ENCODE assay signal across 8 cellular contexts in genomic region chr9:124660341-124660801, GRCh38.
DNase-seq lines count a peak whose midpoint lies in the region; ATAC-seq, FAIRE-seq and TF ChIP-seq lines count a peak whose summit lies in the region.

No MANE protein-coding gene starts in this region.

- H3K27me3 ChIP-seq in small intestine (ENCODE audit: control insufficient read depth in 2 of 2, insufficient read depth in 2 of 2, low read length in 2 of 2), result no peaks in the 10 kb centered on the region

- FAIRE-seq in small intestine (lab: Jason Lieb, UNC), result no peak

- H3K4me1 ChIP-seq in small intestine (ENCODE audit: control insufficient read depth in 2 of 2, insufficient read depth in 1 of 2, low read depth in 1 of 2, low read length in 1 of 2), result peaks cover 0 to 2% of the 10 kb centered on the region in 2 donors

- TF ChIP-seq CTCF in GM13977 (IDR thresholded peaks at IDR 0.05; ENCODE audit: extremely low read depth, insufficient read depth, missing control alignments), result no peak
- TF ChIP-seq CTCF in astrocyte of the cerebellum (IDR thresholded peaks at IDR 0.05; ENCODE audit: low read depth, low read length, missing control alignments), result no peak

- H3K9me3 ChIP-seq in small intestine (ENCODE audit: control insufficient read depth, low read depth), result no peaks in the 10 kb centered on the region

- ATAC-seq in HG03196 (IDR thresholded peaks at IDR 0.05; ENCODE audit: unreplicated experiment) (no peak), HG02852 (IDR thresholded peaks at IDR 0.05; ENCODE audit: unreplicated experiment) (no peak)

- H3K4me3 ChIP-seq in astrocyte of the cerebellum (ENCODE audit: low read depth, low read length), result peak overlapping the region; percentile 63
- H3K4me3 ChIP-seq in small intestine (ENCODE audit: low read depth in 1 of 2, low read length in 2 of 2), result no peak overlapping the region

- 6 to 14% (median 6%) methylated on average over 11 of the region's 11 CpGs for WGBS in small intestine, 3 donors

- H3K27ac ChIP-seq in small intestine (ENCODE audit: low read depth in 1 of 2, low read length in 1 of 2), result peak overlapping the region; percentile 41 to 72

- in situ Hi-C loops in GM13977 (cut with MboI; ENCODE audit: low pct_unique_long_range_greater_than_20kb, low sequenced_read_pairs, unreplicated experiment) (no loop called here), astrocyte of the cerebellum (cut with HindIII; ENCODE audit: low sequenced_read_pairs) (no loop called here)

- H3K36me3 ChIP-seq in small intestine (ENCODE audit: control insufficient read depth in 2 of 2, insufficient read depth in 2 of 2, low read length in 2 of 2), result no peaks in the 10 kb centered on the region

- DNase-seq in AG20443 (ENCODE audit: low spot score), result peak; percentile 37
- peak; percentile 16 for DNase-seq in GM13977 (ENCODE audit: low spot score)
- peak; percentile 90 for DNase-seq in NCI-H69 (lab: John Stamatoyannopoulos, UW)
- DNase-seq in astrocyte of the cerebellum (ENCODE audit: low read depth), result peak; percentile 55
- peak; percentile 32 for DNase-seq in iPS-NIHi11 (ENCODE audit: low spot score)
- peak; percentile 33 for DNase-seq in small intestine

Comparison
In these comparisons a context has a peak if more than half of its experiments do, and no peak if none do; other contexts are left out.
1. DNase-seq: peak in every context shown above with its lines; median percentile 90 in NCI-H69; 55 in astrocyte of the cerebellum; 37 in AG20443; 33 in small intestine; 32 in iPS-NIHi11; 16 in GM13977.